Comparison of ENCODE assay signal across 8 cellular contexts in the genomic region with DNA sequence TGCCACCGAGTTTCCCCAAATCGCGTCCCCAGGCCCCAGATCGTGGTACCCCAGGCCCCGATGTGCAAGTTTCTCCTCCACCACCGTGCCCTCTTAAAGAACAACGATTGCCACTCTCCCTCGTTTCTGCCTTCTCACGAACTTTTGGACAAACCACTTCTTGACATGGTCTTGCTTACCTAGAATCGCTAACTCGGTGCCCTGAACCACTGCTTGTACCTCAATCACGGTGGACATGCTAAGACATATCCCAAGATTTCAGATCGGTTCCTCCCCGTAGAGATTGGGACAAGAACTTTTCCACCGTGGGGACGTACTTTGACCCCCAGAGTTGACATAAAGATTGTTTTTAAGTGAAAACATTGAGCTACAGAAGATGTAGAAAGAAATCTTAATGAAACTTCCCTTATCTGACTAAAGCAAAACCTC. TPM values are rescaled to one million over a fixed set of nuclear protein-coding genes. Genes with fewer than 3 reads are reported as not detected.
DNase-seq lines count a peak whose midpoint lies in the region; ATAC-seq and TF ChIP-seq lines count a peak whose summit lies in the region.

No MANE protein-coding gene starts in this region.

- TF ChIP-seq CTCF in lung (IDR thresholded peaks at IDR 0.05; ENCODE audit: control extremely low read depth, extremely low read depth), result no peak

- WGBS in adipose tissue, 3 donors, result 9 to 15% (median 15%) methylated on average over 16 of the region's 16 CpGs
- WGBS in lung, 2 donors, result 6 to 16% methylated on average over 16 of the region's 16 CpGs
- 22 to 23% methylated on average over 16 of the region's 16 CpGs for WGBS in aorta, 2 donors

- H3K4me1 ChIP-seq in lung (ENCODE audit: control insufficient read depth in 2 of 2, insufficient read depth in 2 of 2, low read length in 2 of 2) (peaks cover 0 to 1% of the 10 kb centered on the region in 2 donors), aorta (ENCODE audit: control insufficient read depth in 1 of 2, insufficient read depth in 2 of 2, low read length in 2 of 2) (no peaks in the 10 kb centered on the region)

- intact Hi-C loops in aorta (cut with DNase I), result no loop called here

- H3K27me3 ChIP-seq in lung (ENCODE audit: control insufficient read depth, insufficient read depth), result no peaks in the 10 kb centered on the region
- no peaks in the 10 kb centered on the region for H3K27me3 ChIP-seq in aorta (ENCODE audit: control insufficient read depth in 1 of 2, insufficient read depth in 2 of 2, low read length in 1 of 2)

- H3K4me3 ChIP-seq in lung, result peak overlapping the region; percentile 70
- peak overlapping the region; percentile 73 to 90 for H3K4me3 ChIP-seq in aorta (ENCODE audit: low read length in 2 of 2)

- no peak for ATAC-seq in lung (ENCODE audit: insufficient read depth, low FRiP score)
- ATAC-seq in aorta (ENCODE audit: low FRiP score), result no peak
- ATAC-seq in HG02840 (IDR thresholded peaks at IDR 0.05; ENCODE audit: low FRiP score, unreplicated experiment), result no peak

- H3K9me3 ChIP-seq in lung (ENCODE audit: control insufficient read depth in 2 of 2, insufficient read depth in 1 of 2, low read length in 1 of 2) (no peaks in the 10 kb centered on the region), aorta (ENCODE audit: control insufficient read depth, low read length) (no peaks in the 10 kb centered on the region)

- peak; percentile 50 for DNase-seq in stimulated activated CD4-positive, alpha-beta T cell treated with anti-CD3 and anti-CD28 coated beads, Interleukin-15, amount 100 ng/mL, for 24 hours
- DNase-seq in stimulated activated CD4-positive, alpha-beta T cell treated with anti-CD3 and anti-CD28 coated beads, Interleukin-4, amount 100 ng/mL, for 4 hours, result no peak
- no peak for DNase-seq in lung (ENCODE audit: low spot score)
- no peak for DNase-seq in aorta
- no peak for DNase-seq in cerebellar nuclear complex (lab: John Stamatoyannopoulos, UW)
- no peak for DNase-seq in SW 1271 (lab: John Stamatoyannopoulos, UW)

- H3K27ac ChIP-seq in adipose tissue (ENCODE audit: low read depth, low read length) (peak overlapping the region; percentile 97), lung (ENCODE audit: low read depth in 1 of 2, low read length in 1 of 2) (peak overlapping the region; percentile 77 to 99), aorta (ENCODE audit: low read depth in 1 of 2, low read length in 2 of 2) (peak overlapping the region; percentile 63 to 82)

- H3K36me3 ChIP-seq in lung (ENCODE audit: control insufficient read depth in 2 of 2, insufficient read depth in 2 of 2, low read length in 2 of 2), result no peaks in the 10 kb centered on the region
- H3K36me3 ChIP-seq in aorta (ENCODE audit: control insufficient read depth in 1 of 2, insufficient read depth in 2 of 2, low read length in 1 of 2), result no peaks in the 10 kb centered on the region

RNA-seq across cellular contexts. Expression of gene ZC3HAV1, which starts 0.5 kb away (rescaled TPM):
- 10 to 100 TPM in 1 of 3 donors, 1 to 10 TPM in 2; 4.8 to 12.6 (median 8.2) TPM for polyA plus RNA-seq in adipose tissue
- total RNA-seq in lung, result 10 to 100 TPM; 37.8 to 43.4 TPM
- polyA plus RNA-seq in lung, result 10 to 100 TPM in 1 of 2 donors, 1 to 10 TPM in 1; 8.2 to 11.3 TPM
- 10 to 100 TPM; 28.2 to 39.5 TPM for total RNA-seq in aorta
- 1 to 10 TPM; 4.1 to 8.6 TPM for polyA plus RNA-seq in aorta
